In genomic region chr2:10123281-10123680, GRCh38 we compare ENCODE assay signal across 9 cellular contexts. TPM values are rescaled to one million over a fixed set of nuclear protein-coding genes. Genes with fewer than 3 reads are reported as not detected.
DNase-seq lines count a peak whose midpoint lies in the region; ATAC-seq, FAIRE-seq and TF ChIP-seq lines count a peak whose summit lies in the region.
"Had no signal": no experiment of that assay in that cellular context is flagged by ENCODE, and none has a peak within 500 bp of the region (broad histone marks: within the 10 kb centered on the region; RNA-seq: fewer than 3 reads in every experiment).

No MANE protein-coding gene starts in this region.

- 0 out of 2 replicates have a peak overlapping the region, but pooled peaks have one; percentile 10 for H3K56ac ChIP-seq in IMR-90 (ENCODE audit: extremely low read depth, insufficient read depth, low read length)

- H2BK120ac ChIP-seq in IMR-90 (ENCODE audit: low read depth, low read length): no peak overlapping the region

- dilution Hi-C loops in IMR-90 (cut with HindIII; ENCODE audit: low sequenced_read_pairs, unreplicated experiment): no loop called here

- 0% methylated on average over 3 of the region's 18 CpGs; no CpG with 5 or more reads in 1 of the 2 experiments for WGBS in IMR-90 (ENCODE audit: extremely low coverage in 2 of 2, insufficient read length in 1 of 2), 2 experiments
- 1% methylated on average over 18 of the region's 18 CpGs for WGBS in GM12878 (ENCODE audit: insufficient coverage, insufficient replicate concordance, low lambda C conversion rate, missing lambda C conversion rate)

- no peak overlapping the region for H4K5ac ChIP-seq in IMR-90 (ENCODE audit: low read depth, low read length)

- no peak overlapping the region for H4K8ac ChIP-seq in IMR-90 (ENCODE audit: low read depth in 2 of 2, low read length in 2 of 2)

- DNase-seq in BE2C (no peak), IMR-90 (no peak), GM12878 (ENCODE audit: low read depth, low spot score) (no peak), SIG-M5 treated with dmso at 0.1 percent for 504 hours (lab: John Stamatoyannopoulos, UW; ENCODE audit: unreplicated experiment) (no peak), NCI-H128 (lab: John Stamatoyannopoulos, UW; ENCODE audit: unreplicated experiment) (no peak), NCI-H446 (lab: John Stamatoyannopoulos, UW) (no peak)

- peaks cover 18 to 62% of the 10 kb centered on the region in 2 experiments for H3K79me1 ChIP-seq in IMR-90 (ENCODE audit: low read depth in 1 of 2, low read length in 2 of 2)

- H3K9me1 ChIP-seq in IMR-90 (ENCODE audit: insufficient read depth, low read length): 0 out of 2 replicates have a peak, but pooled peaks cover 6% of the 10 kb centered on the region

- H3K27ac ChIP-seq in IMR-90 (ENCODE audit: insufficient read depth, low read length) (peak overlapping the region; percentile 81; the same call in 1 of the 2 replicates), GM12878 (ENCODE audit: control insufficient read depth, insufficient read depth) (peak overlapping the region; percentile 79)

- TF ChIP-seq EP300 in GM12878 (IDR thresholded peaks at IDR 0.05; ENCODE audit: borderline replicate concordance in 1 of 2, control insufficient read depth in 1 of 2, low read depth in 2 of 2, low read length in 2 of 2): no peak

- H3K4me2 ChIP-seq in IMR-90 (ENCODE audit: low read depth, low read length) (peak overlapping the region; percentile 99), GM12878 (ENCODE audit: control insufficient read depth, insufficient read depth) (peak overlapping the region; percentile 73)

- H3K4me3 ChIP-seq in BE2C (ENCODE audit: low read depth, low read length) (peak overlapping the region; percentile 88), IMR-90 (ENCODE audit: insufficient read depth, low read depth, low read length) (peak overlapping the region; percentile 82), GM12878 (peak overlapping the region; percentile 71), mononuclear cell (ENCODE audit: low read length) (peak overlapping the region; percentile 43)

- no peak for ATAC-seq in IMR-90 (ENCODE audit: low read depth)
- ATAC-seq in GM12878: no peak
- ATAC-seq in GM18907 (IDR thresholded peaks at IDR 0.05; ENCODE audit: unreplicated experiment): no peak

- no peak overlapping the region; the same call in 1 of the 2 replicates for H2AK5ac ChIP-seq in IMR-90 (ENCODE audit: low read depth, low read length)

- intact Hi-C loops in IMR-90 (cut with micrococcal nuclease) (no loop called here), GM12878 (cut with micrococcal nuclease; ENCODE audit: unreplicated experiment) (loop anchor here (2.0 kb wide), 1 partner anchor 50 kb away; no protein-coding TSS in a partner anchor)

- no peak for TF ChIP-seq POLR2A in IMR-90 (IDR thresholded peaks at IDR 0.05; ENCODE audit: low read depth, low read length)
- TF ChIP-seq POLR2A in GM12878 (IDR thresholded peaks at IDR 0.05; ENCODE audit: low read depth, low read length): no peak

- H2AK9ac ChIP-seq in IMR-90 (replicated peaks; ENCODE audit: low read depth, low read length, poor library complexity): peak overlapping the region; percentile 94

- H4K20me1 ChIP-seq in IMR-90 (ENCODE audit: insufficient read depth, low read length): peaks cover 20% of the 10 kb centered on the region
- no peaks in the 10 kb centered on the region for H4K20me1 ChIP-seq in GM12878 (ENCODE audit: control insufficient read depth, insufficient read depth)

- H2BK15ac ChIP-seq in IMR-90 (ENCODE audit: low read depth, low read length): no peak overlapping the region

- SMC1A ChIA-PET in GM12878 (lab: Charles Lee; ENCODE audit: uncharacterized antibody, unreplicated experiment): interaction anchor here (1.9 to 5.2 kb wide), 5 partner anchors 31 to 311 kb away, joined by 6 to 97 read pairs (median 31); partner anchors contain the start of gene CYS1

- TF ChIP-seq CTCF in BE2C (IDR thresholded peaks at IDR 0.05; ENCODE audit: low read depth, low read length) (no peak), IMR-90 (conservative IDR thresholded peaks at IDR 0.05; ENCODE audit: low read depth, low read length) (no peak), GM12878 (IDR thresholded peaks at IDR 0.05 in 2 of 3, conservative IDR thresholded peaks at IDR 0.05 in 1 of 3; ENCODE audit: control insufficient read depth in 2 of 3, extremely low read depth in 1 of 3, insufficient read depth in 1 of 3, low read depth in 3 of 3, low read length in 3 of 3) (no peak)

- H2AFZ ChIP-seq in IMR-90 (replicated peaks; ENCODE audit: low read length, poor library complexity) (peak overlapping the region; percentile 88), GM12878 (ENCODE audit: control insufficient read depth, low read depth, low read length) (no peak overlapping the region)

- in situ Hi-C loops in IMR-90 (cut with MboI; ENCODE audit: low sequenced_read_pairs): no loop called here
- in situ Hi-C loops in GM12878 (cut with MboI): no loop called here

- peaks cover 68% of the 10 kb centered on the region for H3K79me2 ChIP-seq in GM12878 (ENCODE audit: control insufficient read depth, insufficient read depth, low read length)

- H3K27me3 ChIP-seq in BE2C (no peaks in the 10 kb centered on the region), IMR-90 (ENCODE audit: control insufficient read depth, insufficient read depth, low read length) (no peaks in the 10 kb centered on the region), GM12878 (replicated peaks in 1 of 2; ENCODE audit: control insufficient read depth in 2 of 2, insufficient read depth in 2 of 2, low read length in 1 of 2) (no peaks in the 10 kb centered on the region), mononuclear cell (ENCODE audit: insufficient read depth, low read length) (peaks cover 7% of the 10 kb centered on the region)

- H4K91ac ChIP-seq in IMR-90 (ENCODE audit: insufficient read depth, low read depth, low read length): no peak overlapping the region

- BruUV-seq in IMR-90 (replicated peaks; lab: Mats Ljungman, UMichigan): no TSS peak
- BruUV-seq in GM12878 (replicated peaks; lab: Mats Ljungman, UMichigan): no TSS peak

- H2BK5ac ChIP-seq in IMR-90 (ENCODE audit: low read depth, low read length, poor library complexity, severe bottlenecking): peak overlapping the region; percentile 4

- no peak overlapping the region; the same call in 1 of the 2 replicates for H3K4ac ChIP-seq in IMR-90 (ENCODE audit: low read depth, low read length)

- FAIRE-seq in GM12878 (lab: Jason Lieb, UNC): no peak
- FAIRE-seq: islet of Langerhans had no signal

- no peak overlapping the region for H3K14ac ChIP-seq in IMR-90 (replicated peaks; ENCODE audit: low read depth, low read length)

- TF ChIP-seq RAD21 in IMR-90 (IDR thresholded peaks at IDR 0.05; ENCODE audit: low read length) (no peak), GM12878 (IDR thresholded peaks at IDR 0.05; ENCODE audit: insufficient read depth, low read depth, low read length) (no peak)

- H3K18ac ChIP-seq in IMR-90 (ENCODE audit: low read depth, low read length): no peak overlapping the region

- H3K23ac ChIP-seq in IMR-90 (ENCODE audit: low read depth, low read length): no peak overlapping the region

- RAD21 ChIA-PET in GM12878 (lab: Charles Lee; ENCODE audit: unreplicated experiment): interaction anchor here (0.6 to 13.8 kb wide), 12 partner anchors 10 to 322 kb away, joined by 3 to 181 read pairs (median 10); partner anchors contain the start of genes CYS1 and HPCAL1

- H3K36me3 ChIP-seq in BE2C: peaks cover 43% of the 10 kb centered on the region
- H3K36me3 ChIP-seq in IMR-90 (ENCODE audit: control insufficient read depth, insufficient read depth, low read length): peaks cover 2% of the 10 kb centered on the region; the same call in 1 of the 2 replicates
- H3K36me3 ChIP-seq in GM12878 (ENCODE audit: control insufficient read depth in 2 of 2, insufficient read depth in 2 of 2, low read length in 1 of 2): peaks cover 6 to 8% of the 10 kb centered on the region in 2 experiments; a peak in 2 of 4 replicates

- H3K9me3 ChIP-seq in BE2C: no peaks in the 10 kb centered on the region
- no peaks in the 10 kb centered on the region for H3K9me3 ChIP-seq in IMR-90 (ENCODE audit: control insufficient read depth, insufficient read depth, low read length)
- no peaks in the 10 kb centered on the region for H3K9me3 ChIP-seq in GM12878 (replicated peaks; ENCODE audit: control insufficient read depth, insufficient read depth, low read length)
- no peaks in the 10 kb centered on the region for H3K9me3 ChIP-seq in mononuclear cell (ENCODE audit: low read depth, low read length)

- H3K4me1 ChIP-seq in BE2C (no peaks in the 10 kb centered on the region; the same call in 1 of the 2 replicates), IMR-90 (ENCODE audit: control insufficient read depth, insufficient read depth, low read length) (peaks cover 11% of the 10 kb centered on the region), GM12878 (ENCODE audit: control insufficient read depth, insufficient read depth, low read length) (peaks cover 5% of the 10 kb centered on the region), mononuclear cell (ENCODE audit: insufficient read depth, low read length) (peaks cover 69% of the 10 kb centered on the region)

- CTCF ChIA-PET in IMR-90 (lab: Yijun Ruan, JAX): interaction anchor here (1.1 to 4.4 kb wide), 4 partner anchors 12 to 312 kb away, joined by 3 to 25 read pairs (median 8); no protein-coding TSS in a partner anchor
- CTCF ChIA-PET in GM12878 (lab: Yijun Ruan, JAX): interaction anchor here (1.4 to 5.5 kb wide), 11 partner anchors 10 to 323 kb away, joined by 3 to 151 read pairs (median 16); partner anchors contain the start of gene CYS1

- no peak overlapping the region for H2BK20ac ChIP-seq in IMR-90 (ENCODE audit: low read depth, low read length)

- POLR2A ChIA-PET in IMR-90 (lab: Charles Lee; ENCODE audit: unreplicated experiment): no interaction called here
- POLR2A ChIA-PET in GM12878 (lab: Charles Lee): interaction anchor here (0.6 to 4.3 kb wide), 7 partner anchors 31 to 674 kb away, joined by 3 to 31 read pairs (median 3); no protein-coding TSS in a partner anchor

- H3K9ac ChIP-seq in IMR-90 (ENCODE audit: low read depth, low read length): peak overlapping the region; percentile 62; the same call in 1 of the 2 replicates
- peak overlapping the region; percentile 98 for H3K9ac ChIP-seq in GM12878 (ENCODE audit: control insufficient read depth, insufficient read depth, low read length)

RNA-seq across cellular contexts. Expression of gene RRM2, which starts 0.7 kb away (rescaled TPM):
- 13.0 TPM for polyA plus RNA-seq in BE2C (2012; ENCODE audit: insufficient read depth, insufficient read length, low read depth)
- total RNA-seq in IMR-90 (2012; rRNA removed) (53.6 and 75.5 TPM in 2 replicates), GM12878 (2014; rRNA removed) (146 and 155 TPM in 2 replicates), GM12878 (2014; rRNA removed; fragmentation: Illumina TruSeq; extraction: Trizol) (122 and 130 TPM in 2 replicates), GM12878 (2021) (231 and 270 TPM in 2 replicates), mononuclear cell (5.5 TPM)
- polyA plus RNA-seq in IMR-90 (2012; rRNA removed) (68.5 and 112 TPM in 2 replicates), GM12878 (2011; rRNA removed) (107 and 115 TPM in 2 replicates), GM12878 (2014; fragmentation: Illumina TruSeq; extraction: Trizol) (163 and 186 TPM in 2 replicates), GM12878 (2014; fragmentation: Nextera tagmentation; extraction: Ambion mirVana) (10 to 100 TPM; 54.4 to 64.5 TPM), GM12878 (2014; rRNA removed) (196 and 232 TPM in 2 replicates), GM12878 (2016; fragmentation: Nextera tagmentation; extraction: Ambion mirVana) (100 to 1,000 TPM; 768 to 771 TPM)
- polyA plus RNA-seq in IMR-90 (2012; cell fraction: cytosol; rRNA removed): 34.6 and 66.1 TPM in 2 replicates
- polyA plus RNA-seq in IMR-90 (2012; cell fraction: nucleus; rRNA removed; ENCODE audit: low replicate concordance): 18.3 and 62.2 TPM in 2 replicates
- 77.7 and 79.7 TPM in 2 replicates for total RNA-seq in GM12878 (2013; cell fraction: nucleolus; rRNA removed)
- 84.7 TPM for polyA plus RNA-seq in GM12878 (2011; ENCODE audit: low read depth)
- 65.3 and 137 TPM in 2 replicates for polyA plus RNA-seq in GM12878 (2011; cell fraction: cytosol; rRNA removed)
- polyA plus RNA-seq in GM12878 (2011; cell fraction: nucleus; rRNA removed): 94.8 and 222 TPM in 2 replicates
- polyA plus RNA-seq in GM12878 (2012): 116 and 143 TPM in 2 replicates
- polyA minus RNA-seq in GM12878 (2011; rRNA and poly(A)+ RNA removed): 92.5 and 95.8 TPM in 2 replicates
- 91.1 and 93.3 TPM in 2 replicates for polyA minus RNA-seq in GM12878 (2011; cell fraction: cytosol; rRNA and poly(A)+ RNA removed)
- polyA minus RNA-seq in GM12878 (2011; cell fraction: nucleus; rRNA and poly(A)+ RNA removed): 97.6 and 221 TPM in 2 replicates

RNA-seq across cellular contexts. Expression of gene CYS1, which starts 43.1 kb away (rescaled TPM):
- not detected for polyA plus RNA-seq in BE2C (2012; ENCODE audit: insufficient read depth, insufficient read length, low read depth)
- total RNA-seq in IMR-90 (2012; rRNA removed): under 0.01 and 0.28 TPM in 2 replicates
- 0.12 and 0.17 TPM in 2 replicates for polyA plus RNA-seq in IMR-90 (2012; rRNA removed)
- 0.17 and 0.27 TPM in 2 replicates for polyA plus RNA-seq in IMR-90 (2012; cell fraction: cytosol; rRNA removed)
- polyA plus RNA-seq in IMR-90 (2012; cell fraction: nucleus; rRNA removed; ENCODE audit: low replicate concordance): 0.06 and 0.14 TPM in 2 replicates
- 2.1 and 2.7 TPM in 2 replicates for total RNA-seq in GM12878 (2013; cell fraction: nucleolus; rRNA removed)
- 5.8 and 7.5 TPM in 2 replicates for total RNA-seq in GM12878 (2014; rRNA removed)
- 2.8 and 3.0 TPM in 2 replicates for total RNA-seq in GM12878 (2014; rRNA removed; fragmentation: Illumina TruSeq; extraction: Trizol)
- total RNA-seq in GM12878 (2021): 5.8 and 6.4 TPM in 2 replicates
- 1.5 TPM for polyA plus RNA-seq in GM12878 (2011; ENCODE audit: low read depth)
- polyA plus RNA-seq in GM12878 (2011; rRNA removed): 2.7 and 4.2 TPM in 2 replicates
- 5.6 and 9.3 TPM in 2 replicates for polyA plus RNA-seq in GM12878 (2011; cell fraction: cytosol; rRNA removed)
- polyA plus RNA-seq in GM12878 (2011; cell fraction: nucleus; rRNA removed): 4.6 and 5.1 TPM in 2 replicates
- polyA plus RNA-seq in GM12878 (2012): 3.4 and 5.3 TPM in 2 replicates
- polyA plus RNA-seq in GM12878 (2014; fragmentation: Illumina TruSeq; extraction: Trizol): 0.76 and 2.1 TPM in 2 replicates
- polyA plus RNA-seq in GM12878 (2014; fragmentation: Nextera tagmentation; extraction: Ambion mirVana): under 1 TPM; 0.35 to 0.90 TPM
- polyA plus RNA-seq in GM12878 (2014; rRNA removed): 4.8 and 5.1 TPM in 2 replicates
- 1 to 10 TPM in 1 of 2 experiments, under 1 TPM in 1; 0.96 to 1.3 TPM for polyA plus RNA-seq in GM12878 (2016; fragmentation: Nextera tagmentation; extraction: Ambion mirVana)
- polyA minus RNA-seq in GM12878 (2011; rRNA and poly(A)+ RNA removed): 1.5 and 6.0 TPM in 2 replicates
- polyA minus RNA-seq in GM12878 (2011; cell fraction: cytosol; rRNA and poly(A)+ RNA removed): 2.1 and 3.9 TPM in 2 replicates
- polyA minus RNA-seq in GM12878 (2011; cell fraction: nucleus; rRNA and poly(A)+ RNA removed): 1.5 and 2.4 TPM in 2 replicates
- 0.10 TPM for total RNA-seq in mononuclear cell
